10 cellular contexts compared by ENCODE assay signal in the genomic region with DNA sequence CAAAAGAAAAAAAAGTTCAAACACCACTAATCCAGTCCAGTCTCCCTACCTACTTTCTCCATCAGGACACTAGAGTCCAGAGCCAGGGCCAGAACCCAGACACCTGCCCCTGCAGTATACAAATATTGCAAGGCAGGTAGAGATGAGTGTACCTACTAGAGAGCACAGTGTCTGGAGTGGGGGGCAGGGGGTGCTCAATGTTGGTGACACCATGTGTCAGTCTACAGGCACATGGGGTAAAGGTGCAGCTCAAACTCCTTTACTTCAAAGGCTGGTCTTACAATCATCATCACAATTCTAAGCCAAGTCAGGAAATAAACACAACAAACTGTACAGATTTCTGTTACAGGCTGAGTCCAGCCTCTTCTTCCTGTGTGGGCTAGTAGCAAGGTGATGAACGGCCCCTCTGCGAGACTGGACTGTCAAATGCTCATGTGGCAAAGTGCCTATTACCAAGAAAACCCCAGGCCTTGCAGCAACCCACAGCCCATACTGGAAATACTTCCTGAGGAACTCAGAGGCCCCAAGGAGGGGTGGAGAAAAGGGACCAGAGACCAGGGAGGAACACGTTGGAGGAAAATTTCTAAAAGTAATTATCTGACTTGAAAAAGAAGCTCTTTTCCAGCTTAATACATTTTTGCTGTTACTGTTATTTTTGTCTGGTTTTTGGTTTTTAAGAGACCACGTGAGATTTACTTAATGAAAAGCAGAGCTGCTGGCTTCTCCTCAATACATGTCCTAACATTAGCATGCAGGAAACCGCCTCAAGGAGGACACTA. TPM values are rescaled to one million over a fixed set of nuclear protein-coding genes. Genes with fewer than 3 reads are reported as not detected.
A peak's percentile ranks its signal among the peaks of the same experiment; 100 is the strongest.
DNase-seq lines count a peak whose midpoint lies in the region; ATAC-seq lines count a peak whose summit lies in the region.
"Had no signal": no experiment of that assay in that cellular context is flagged by ENCODE, and none has a peak within 500 bp of the region (broad histone marks: within the 10 kb centered on the region; RNA-seq: fewer than 3 reads in every experiment).

No MANE protein-coding gene starts in this region.

- H3K9me3 Mint-ChIP-seq in CD4-positive, CD25-positive, alpha-beta regulatory T cell = no peaks in the 10 kb centered on the region
- H3K9me3 Mint-ChIP-seq in naive thymus-derived CD8-positive, alpha-beta T cell = no peaks in the 10 kb centered on the region

- no peaks in the 10 kb centered on the region for H3K27me3 Mint-ChIP-seq in CD4-positive, CD25-positive, alpha-beta regulatory T cell
- H3K27me3 Mint-ChIP-seq in naive thymus-derived CD8-positive, alpha-beta T cell = no peaks in the 10 kb centered on the region

- POLR2A ChIA-PET in naive thymus-derived CD8-positive, alpha-beta T cell (lab: Charles Lee) = interaction anchor here (0.6 to 16.7 kb wide), 7 partner anchors 8 to 386 kb away, joined by 3 to 250 read pairs (median 4); partner anchors contain the start of gene TBC1D2B

- peak overlapping the region; percentile 84 for H3K27ac ChIP-seq in CD4-positive, CD25-positive, alpha-beta regulatory T cell (ENCODE audit: insufficient read depth, low read length, poor library complexity, severe bottlenecking)

- peak overlapping the region; percentile 62 for H3K4me3 ChIP-seq in CD4-positive, CD25-positive, alpha-beta regulatory T cell (ENCODE audit: low read depth, low read length)

- peaks cover 56 to 99% (median 81%) of the 10 kb centered on the region in 4 donors for H3K4me1 Mint-ChIP-seq in CD4-positive, CD25-positive, alpha-beta regulatory T cell
- peaks cover 52 to 97% (median 95%) of the 10 kb centered on the region in 4 donors for H3K4me1 Mint-ChIP-seq in naive thymus-derived CD8-positive, alpha-beta T cell

- peak; percentile 40 to 47 for ATAC-seq in CD4-positive, CD25-positive, alpha-beta regulatory T cell (ENCODE audit: low read depth in 2 of 2)
- peak; percentile 31 to 32 for ATAC-seq in naive thymus-derived CD8-positive, alpha-beta T cell

- H3K4me1 ChIP-seq in CD4-positive, CD25-positive, alpha-beta regulatory T cell (ENCODE audit: control insufficient read depth, insufficient read depth, low read length, poor library complexity, severe bottlenecking) = peaks cover 97% of the 10 kb centered on the region

- H3K27me3 ChIP-seq in CD4-positive, CD25-positive, alpha-beta regulatory T cell (ENCODE audit: control insufficient read depth, insufficient read depth, low read length) = no peaks in the 10 kb centered on the region

- H3K9me3 ChIP-seq in CD4-positive, CD25-positive, alpha-beta regulatory T cell (ENCODE audit: control insufficient read depth in 2 of 2, low read length in 2 of 2) = no peaks in the 10 kb centered on the region

- H3K27ac Mint-ChIP-seq in CD4-positive, CD25-positive, alpha-beta regulatory T cell = peak overlapping the region; percentile 92 to 98 (median 95)
- H3K27ac Mint-ChIP-seq in naive thymus-derived CD8-positive, alpha-beta T cell = peak overlapping the region; percentile 84 to 97 (median 94)

- peak in 1 of 3 donors; percentile 65 for DNase-seq in CD4-positive, CD25-positive, alpha-beta regulatory T cell
- DNase-seq in MV-4-11 (lab: John Stamatoyannopoulos, UW) (peak; percentile 90), dedifferentiated amniotic fluid mesenchymal stem cell (ENCODE audit: extremely low spot score) (peak; percentile 78), NCI-H446 treated with DMSO at 0.1 percent for 48 hours (lab: John Stamatoyannopoulos, UW) (no peak), NCI-H1417 (lab: John Stamatoyannopoulos, UW) (no peak), NCI-H1092 (lab: John Stamatoyannopoulos, UW) (no peak)
- DNase-seq in naive thymus-derived CD8-positive, alpha-beta T cell = no peak
- no peak for DNase-seq in effector CD4-positive, alpha-beta T cell

- peaks cover 14% of the 10 kb centered on the region for H3K36me3 ChIP-seq in CD4-positive, CD25-positive, alpha-beta regulatory T cell (ENCODE audit: control insufficient read depth, insufficient read depth, low read length)

- H3K4me3 Mint-ChIP-seq in CD4-positive, CD25-positive, alpha-beta regulatory T cell = peak overlapping the region; percentile 65 to 91 (median 72)
- H3K4me3 Mint-ChIP-seq in naive thymus-derived CD8-positive, alpha-beta T cell = peak overlapping the region; percentile 20 to 76 (median 70)

- H3K36me3 Mint-ChIP-seq in CD4-positive, CD25-positive, alpha-beta regulatory T cell = peaks cover 24% of the 10 kb centered on the region
- H3K36me3 Mint-ChIP-seq in naive thymus-derived CD8-positive, alpha-beta T cell = peaks cover 0 to 27% (median 5%) of the 10 kb centered on the region in 3 donors

RNA-seq across cellular contexts. Expression of gene TBC1D2B, which starts 29.7 kb away (rescaled TPM):
- 117 TPM for total RNA-seq in CD4-positive, CD25-positive, alpha-beta regulatory T cell
- polyA plus RNA-seq in CD4-positive, CD25-positive, alpha-beta regulatory T cell = 10 to 100 TPM; 12.2 to 17.9 (median 15.4) TPM
- total RNA-seq in naive thymus-derived CD8-positive, alpha-beta T cell = 10 to 100 TPM; 78.3 to 82.1 TPM
- polyA plus RNA-seq in naive thymus-derived CD8-positive, alpha-beta T cell = 10 to 100 TPM in 1 of 3 donors, 1 to 10 TPM in 2; 8.1 to 14.0 (median 8.5) TPM

RNA-seq across cellular contexts. Expression of gene SH2D7, which starts 44.5 kb away (rescaled TPM):
- total RNA-seq in CD4-positive, CD25-positive, alpha-beta regulatory T cell = not detected
- polyA plus RNA-seq in CD4-positive, CD25-positive, alpha-beta regulatory T cell = under 1 TPM in 1 of 4 donors, not detected in 3; 0.09 TPM
- not detected for total RNA-seq in naive thymus-derived CD8-positive, alpha-beta T cell
- under 1 TPM in 1 of 3 donors, not detected in 2; 0.19 TPM for polyA plus RNA-seq in naive thymus-derived CD8-positive, alpha-beta T cell
- total RNA-seq: lower leg skin, subcutaneous adipose tissue had no signal

Comparison
In these comparisons a context has a peak if more than half of its experiments do, and no peak if none do; other contexts are left out.
1. DNase-seq: peak in MV-4-11 (single experiment) and dedifferentiated amniotic fluid mesenchymal stem cell (single experiment); none in naive thymus-derived CD8-positive, alpha-beta T cell (0 of 10), NCI-H446 treated with DMSO at 0.1 percent for 48 hours (single experiment), effector CD4-positive, alpha-beta T cell (single experiment), NCI-H1417 (0 of 3) and NCI-H1092 (single experiment).